Comparison of ENCODE assay signal across 10 cellular contexts in the genomic region with DNA sequence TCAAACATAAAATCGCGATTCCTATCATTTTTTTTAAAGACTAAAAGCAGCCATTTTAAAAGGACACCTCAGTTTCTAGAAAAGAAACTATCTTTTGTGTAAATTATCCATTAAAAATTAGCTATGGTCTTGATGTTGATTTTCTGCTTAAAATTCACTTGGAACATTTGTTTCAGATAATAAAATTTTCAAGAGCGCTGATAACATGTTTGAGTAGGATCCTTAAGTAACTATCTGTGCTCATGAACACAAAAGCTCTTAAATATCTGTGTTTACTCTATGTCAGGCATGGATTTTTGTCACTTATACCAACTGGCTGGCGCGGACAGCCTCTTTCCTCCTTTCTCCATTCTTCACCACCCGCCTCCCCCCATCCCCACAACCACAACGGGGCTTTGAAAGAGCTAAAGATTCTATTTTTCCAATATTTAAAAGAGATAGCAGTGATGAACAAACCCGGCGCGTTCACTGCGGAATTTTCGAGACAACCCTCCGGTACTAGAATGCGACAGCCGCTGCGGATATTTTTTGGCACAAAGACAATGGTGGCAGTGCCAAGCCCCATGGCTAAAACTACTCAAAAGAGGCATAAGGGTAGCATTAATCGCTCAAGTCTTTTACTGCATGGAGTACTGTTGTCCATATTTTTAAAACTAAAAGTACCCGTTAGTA.
DNase-seq lines count a peak whose midpoint lies in the region; ATAC-seq, FAIRE-seq and TF ChIP-seq lines count a peak whose summit lies in the region.
"Had no signal": no experiment of that assay in that cellular context is flagged by ENCODE, and none has a peak within 500 bp of the region (broad histone marks: within the 10 kb centered on the region; RNA-seq: fewer than 3 reads in every experiment).

No MANE protein-coding gene starts in this region.

- H3K36me3 Mint-ChIP-seq in progenitor cell of endocrine pancreas (ENCODE audit: insufficient read depth) = peaks cover 8% of the 10 kb centered on the region

- no peaks in the 10 kb centered on the region for H3K9me3 ChIP-seq in GM23248 (ENCODE audit: low read depth)
- H3K9me3 ChIP-seq in kidney (ENCODE audit: control insufficient read depth in 1 of 2, low read length in 2 of 2) = no peaks in the 10 kb centered on the region

- no peak for ATAC-seq in HG03159 (IDR thresholded peaks at IDR 0.05; ENCODE audit: unreplicated experiment)

- H3K9me3 Mint-ChIP-seq in progenitor cell of endocrine pancreas (ENCODE audit: low read depth) = peaks cover 11% of the 10 kb centered on the region

- H4K20me1 ChIP-seq in GM23248 (ENCODE audit: insufficient read depth) = no peaks in the 10 kb centered on the region

- peaks cover 90% of the 10 kb centered on the region for H3K79me2 ChIP-seq in GM23248 (ENCODE audit: insufficient read depth)

- no peak for FAIRE-seq in kidney (lab: Jason Lieb, UNC)

- DNase-seq in GM23248 (no peak), NCI-H2171 (lab: John Stamatoyannopoulos, UW) (peak; percentile 63), progenitor cell of endocrine pancreas (ENCODE audit: low spot score, unreplicated experiment) (no peak), GM03348 (ENCODE audit: low spot score) (no peak), kidney (no peak), DMS114 treated with DMSO at 0.1 percent for 48 hours (lab: John Stamatoyannopoulos, UW; ENCODE audit: unreplicated experiment) (no peak)
- DNase-seq: central memory CD4-positive, alpha-beta T cell; retina had no signal

- intact Hi-C loops in kidney (cut with DNase I) = loop anchor here (10.0 kb wide), 1 partner anchor 172 kb away; no protein-coding TSS in a partner anchor

- peaks cover 17% of the 10 kb centered on the region for H3F3A ChIP-seq in GM23248 (ENCODE audit: insufficient read depth)

- no peak overlapping the region for H3K9ac ChIP-seq in GM23248
- H3K9ac ChIP-seq in kidney (ENCODE audit: low read length in 2 of 2) = no peak overlapping the region

- H3K27me3 ChIP-seq in GM23248 (replicated peaks; ENCODE audit: insufficient read depth) = no peaks in the 10 kb centered on the region

- peaks cover 36% of the 10 kb centered on the region for H3K4me1 Mint-ChIP-seq in progenitor cell of endocrine pancreas (ENCODE audit: low read depth)

- H3K36me3 ChIP-seq in GM23248 (ENCODE audit: low read depth) (no peaks in the 10 kb centered on the region), kidney (ENCODE audit: control insufficient read depth in 1 of 2, insufficient read depth in 2 of 2, low read length in 2 of 2) (no peaks in the 10 kb centered on the region)

- no peak overlapping the region for H3K4me3 Mint-ChIP-seq in progenitor cell of endocrine pancreas (ENCODE audit: low read depth)

- H3K4me1 ChIP-seq in GM23248 (ENCODE audit: insufficient read depth) (peaks cover 22% of the 10 kb centered on the region), kidney (ENCODE audit: control insufficient read depth in 1 of 2, insufficient read depth in 1 of 2, low read depth in 1 of 2, low read length in 2 of 2) (no peaks in the 10 kb centered on the region)

- H3K27ac ChIP-seq in GM23248 = peak overlapping the region; percentile 23
- H3K27ac ChIP-seq in cingulate gyrus (ENCODE audit: low read depth, low read length) = peak overlapping the region; percentile 97
- no peak overlapping the region for H3K27ac ChIP-seq in kidney (ENCODE audit: low read depth in 2 of 2, low read length in 2 of 2)

- WGBS in GM23248 (ENCODE audit: low coverage in 1 of 2, low lambda C conversion rate in 2 of 2, missing lambda C conversion rate in 2 of 2), 2 experiments = 90 to 91% methylated on average over 18 of the region's 18 CpGs

- peaks cover 4% of the 10 kb centered on the region for H3K27me3 Mint-ChIP-seq in progenitor cell of endocrine pancreas

- H3K4me3 ChIP-seq in GM23248 (no peak overlapping the region), kidney (ENCODE audit: low read length in 2 of 2) (no peak overlapping the region)

- TF ChIP-seq CTCF in progenitor cell of endocrine pancreas (IDR thresholded peaks at IDR 0.05; ENCODE audit: unreplicated experiment) (no peak), kidney (IDR thresholded peaks at IDR 0.05; ENCODE audit: borderline replicate concordance, extremely low read depth, insufficient read depth) (no peak)

- no peak overlapping the region for H2AFZ ChIP-seq in GM23248

- in situ Hi-C loops in GM23248 (cut with MboI) = loop anchor here (25.0 kb wide), 1 partner anchor 1156 kb away; no protein-coding TSS in a partner anchor

- peak overlapping the region; percentile 60 for H3K27ac Mint-ChIP-seq in progenitor cell of endocrine pancreas

- H3K4me2 ChIP-seq in GM23248 (ENCODE audit: unreplicated experiment) = peak overlapping the region; percentile 10

- no peaks in the 10 kb centered on the region for H3K9me2 ChIP-seq in GM23248 (ENCODE audit: insufficient read depth)

Comparison
In these comparisons a context has a peak if more than half of its experiments do, and no peak if none do; other contexts are left out.
1. H3K27ac ChIP-seq: peak in GM23248 (single experiment) and cingulate gyrus (single experiment); none in kidney (0 of 2).